ENCODE assay signal across 16 cellular contexts in the genomic region with DNA sequence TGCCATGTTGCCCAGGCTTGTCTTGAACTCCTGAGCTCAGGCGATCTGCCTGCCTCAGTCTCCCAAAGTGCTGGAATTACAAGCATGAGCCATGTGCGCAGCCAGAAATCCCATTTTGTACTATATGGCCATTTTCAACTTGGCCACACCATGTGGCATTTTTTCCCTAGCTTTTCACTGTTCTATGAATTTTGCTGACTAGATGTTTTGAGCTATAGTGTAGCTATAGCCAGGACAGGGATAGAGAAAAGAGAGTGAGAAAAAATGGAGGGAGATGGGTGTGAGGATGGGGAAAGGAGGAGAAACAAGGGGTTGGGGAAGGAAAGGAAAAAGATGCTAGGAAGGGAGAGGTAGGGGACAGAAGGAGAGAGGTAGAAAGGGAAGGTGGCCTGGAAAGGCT.
"Had no signal": no experiment of that assay in that cellular context is flagged by ENCODE, and none has a peak within 500 bp of the region (broad histone marks: within the 10 kb centered on the region; RNA-seq: fewer than 3 reads in every experiment).

No MANE protein-coding gene starts in this region.

- DNase-seq: activated CD4-positive, alpha-beta T cell treated with anti-CD3 and anti-CD28 coated beads for 1 hour; activated gamma-delta T cell treated with Interleukin-2 at 50 U/mL for 16 hours; colonic mucosa; effector CD4-positive, alpha-beta T cell; gastrocnemius medialis; islet precursor cell; mammary epithelial cell; nephron progenitor cell; sigmoid colon; stimulated activated CD4-positive, alpha-beta T cell treated with anti-CD3 and anti-CD28 coated beads, Interleukin-2, amount 100 ng/mL, for 24 hours; stimulated activated naive CD8-positive, alpha-beta T cell treated with anti-CD3 and anti-CD28 coated beads, Interleukin-15, amount 100 ng/mL, for 72 hours had no signal

- H3K9me3 Mint-ChIP-seq: stimulated activated naive CD8-positive, alpha-beta T cell treated with anti-CD3 and anti-CD28 coated beads, Interleukin-15, amount 100 ng/mL, for 72 hours; T-helper 2 cell treated with Interferon-gamma antibody and Interleukin-4, amounts not matched to agents 5 μg/mL and 100 μg/mL, for 36 hours had no signal

- H3K36me3 ChIP-seq: colonic mucosa had no signal

- H3K4me3 ChIP-seq: cardiac muscle cell, colonic mucosa, gastrocnemius medialis, sigmoid colon, thoracic aorta had no signal

- H3K4me1 Mint-ChIP-seq: nephron progenitor cell had no signal

- H3K27me3 ChIP-seq: cardiac muscle cell, colonic mucosa, gastrocnemius medialis, sigmoid colon had no signal

- H3K4me3 Mint-ChIP-seq: nephron progenitor cell; stimulated activated naive CD8-positive, alpha-beta T cell treated with anti-CD3 and anti-CD28 coated beads, Interleukin-15, amount 100 ng/mL, for 72 hours; T-helper 2 cell treated with Interferon-gamma antibody and Interleukin-4, amounts not matched to agents 5 μg/mL and 100 μg/mL, for 36 hours had no signal

- FAIRE-seq: astrocyte had no signal

- H3K27me3 Mint-ChIP-seq: stimulated activated naive CD8-positive, alpha-beta T cell treated with anti-CD3 and anti-CD28 coated beads, Interleukin-15, amount 100 ng/mL, for 72 hours had no signal

- H3K4me1 ChIP-seq: colonic mucosa, gastrocnemius medialis, sigmoid colon had no signal

- ATAC-seq: gastrocnemius medialis; left lobe of liver; stimulated activated naive CD8-positive, alpha-beta T cell treated with anti-CD3 and anti-CD28 coated beads, Interleukin-15, amount 100 ng/mL, for 72 hours had no signal

- H3K27ac Mint-ChIP-seq: T-helper 2 cell treated with Interferon-gamma antibody and Interleukin-4, amounts not matched to agents 5 μg/mL and 100 μg/mL, for 36 hours had no signal

- H3K27ac ChIP-seq: cardiac muscle cell, colonic mucosa, gastrocnemius medialis, sigmoid colon, thoracic aorta had no signal

- H3K9me3 ChIP-seq: colonic mucosa, gastrocnemius medialis, sigmoid colon, thoracic aorta had no signal
